In the genomic region with DNA sequence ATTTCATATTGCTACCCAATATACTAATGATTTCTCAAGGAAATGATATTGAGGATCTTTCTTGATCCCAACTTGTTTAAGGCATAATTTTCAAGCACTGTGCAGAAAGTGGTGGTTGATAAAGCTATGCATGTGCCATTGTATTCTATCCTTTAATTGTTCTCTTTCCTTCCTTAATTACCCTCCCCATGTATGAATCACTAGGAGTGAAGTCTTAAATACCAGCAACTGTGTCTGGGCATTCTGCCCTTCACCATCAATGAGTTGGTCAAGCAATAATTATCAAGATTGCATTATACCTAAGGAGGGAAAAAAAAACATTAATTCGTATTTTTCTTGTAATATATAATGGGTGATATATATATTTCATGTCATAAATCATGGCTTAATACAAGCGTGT, we compare ENCODE assay signal across 22 cellular contexts.
"Had no signal": no experiment of that assay in that cellular context is flagged by ENCODE, and none has a peak within 500 bp of the region (broad histone marks: within the 10 kb centered on the region; RNA-seq: fewer than 3 reads in every experiment).

No MANE protein-coding gene starts in this region.

- DNase-seq: effector memory CD8-positive, alpha-beta T cell; foreskin melanocyte; head of caudate nucleus; kidney; left cardiac atrium; left ventricle myocardium superior; mesendoderm; naive B cell; psoas muscle; sigmoid colon; small intestine; stimulated activated CD4-positive, alpha-beta T cell treated with anti-CD3 and anti-CD28 coated beads, Interleukin-12 subunit alpha, Interleukin-12 subunit beta, amount 100 ng/mL, for 4 hours; stimulated activated naive CD4-positive, alpha-beta T cell; stomach; substantia nigra; transverse colon had no signal

- H3K4me1 Mint-ChIP-seq: naive B cell, nephron had no signal

- H3K27me3 Mint-ChIP-seq: effector memory CD8-positive, alpha-beta T cell had no signal

- H3K4me3 ChIP-seq: hepatocyte, lung, psoas muscle, right atrium auricular region, sigmoid colon, stomach, thoracic aorta, transverse colon had no signal

- H3K36me3 ChIP-seq: right atrium auricular region, sigmoid colon, stomach, thoracic aorta, transverse colon had no signal

- H3K9me3 ChIP-seq: psoas muscle, right atrium auricular region, sigmoid colon, stomach, thoracic aorta, transverse colon had no signal

- H3K36me3 Mint-ChIP-seq: naive B cell had no signal

- H3K4me1 ChIP-seq: parathyroid adenoma, psoas muscle, sigmoid colon, stomach, transverse colon had no signal

- H3K4me3 Mint-ChIP-seq: effector memory CD8-positive, alpha-beta T cell; naive B cell; nephron had no signal

- H3K9me3 Mint-ChIP-seq: effector memory CD8-positive, alpha-beta T cell; nephron had no signal

- H3K27ac Mint-ChIP-seq: effector memory CD8-positive, alpha-beta T cell; naive B cell; nephron had no signal

- H3K27ac ChIP-seq: hepatocyte, parathyroid adenoma, psoas muscle, right atrium auricular region, sigmoid colon, stomach, thoracic aorta, transverse colon had no signal
